ENCODE assay signal across 17 cellular contexts in the genomic region with DNA sequence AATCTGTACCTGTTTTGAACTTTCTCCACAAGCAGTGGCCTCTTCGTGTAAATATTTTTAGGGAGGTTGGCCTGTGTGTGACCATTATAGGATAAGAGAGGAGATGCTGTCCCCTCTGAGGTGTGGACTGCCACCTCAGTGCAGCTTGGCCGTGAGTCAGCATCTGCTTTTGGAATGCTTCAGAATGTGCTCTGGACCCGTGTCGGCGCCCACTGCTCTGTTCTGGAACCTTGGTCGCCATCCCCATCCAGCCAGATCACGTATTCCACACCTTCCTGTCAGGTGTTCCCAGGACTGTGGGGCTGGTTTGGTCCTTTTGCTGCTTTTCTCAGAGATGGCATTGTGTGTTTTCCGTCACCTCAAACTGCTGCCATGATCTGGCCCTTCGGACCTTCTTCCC.
"Had no signal": no experiment of that assay in that cellular context is flagged by ENCODE, and none has a peak within 500 bp of the region (broad histone marks: within the 10 kb centered on the region; RNA-seq: fewer than 3 reads in every experiment).

No MANE protein-coding gene starts in this region.

- H3K27ac Mint-ChIP-seq: activated CD4-positive, alpha-beta memory T cell treated with anti-CD3 and anti-CD28 coated beads for 36 hours; activated naive CD8-positive, alpha-beta T cell treated with anti-CD3 and anti-CD28 coated beads for 36 hours; activated T-cell treated with anti-CD3 and anti-CD28 coated beads, Interleukin-2, amount 50 U/mL, for 72 hours had no signal

- H3K27ac ChIP-seq: psoas muscle, upper lobe of left lung had no signal

- H3K36me3 Mint-ChIP-seq: naive thymus-derived CD8-positive, alpha-beta T cell had no signal

- FAIRE-seq: endometrium had no signal

- ATAC-seq: activated T-cell treated with anti-CD3 and anti-CD28 coated beads, Interleukin-2, amount 50 U/mL, for 72 hours; esophagus mucosa; left colon; mucosa of descending colon; naive thymus-derived CD8-positive, alpha-beta T cell; psoas muscle; sciatic nerve had no signal

- H3K27me3 ChIP-seq: upper lobe of left lung had no signal

- H3K4me3 Mint-ChIP-seq: activated CD4-positive, alpha-beta memory T cell treated with anti-CD3 and anti-CD28 coated beads for 36 hours; activated naive CD8-positive, alpha-beta T cell treated with anti-CD3 and anti-CD28 coated beads for 36 hours; activated T-cell treated with anti-CD3 and anti-CD28 coated beads, Interleukin-2, amount 50 U/mL, for 72 hours; immature natural killer cell; naive thymus-derived CD8-positive, alpha-beta T cell had no signal

- H3K9me3 ChIP-seq: mucosa of descending colon, psoas muscle, upper lobe of left lung had no signal

- H3K9me3 Mint-ChIP-seq: activated CD4-positive, alpha-beta memory T cell treated with anti-CD3 and anti-CD28 coated beads for 36 hours; activated T-cell treated with anti-CD3 and anti-CD28 coated beads, Interleukin-2, amount 50 U/mL, for 72 hours; immature natural killer cell had no signal

- H3K36me3 ChIP-seq: upper lobe of left lung had no signal

- H3K27me3 Mint-ChIP-seq: activated CD4-positive, alpha-beta memory T cell treated with anti-CD3 and anti-CD28 coated beads for 36 hours; activated naive CD8-positive, alpha-beta T cell treated with anti-CD3 and anti-CD28 coated beads for 36 hours; naive thymus-derived CD8-positive, alpha-beta T cell had no signal

- DNase-seq: activated CD4-positive, alpha-beta memory T cell treated with anti-CD3 and anti-CD28 coated beads for 36 hours; activated CD4-positive, alpha-beta T cell treated with anti-CD3 and anti-CD28 coated beads for 1 hour; activated gamma-delta T cell treated with Interleukin-2 at 50 U/mL for 16 hours; activated naive CD8-positive, alpha-beta T cell treated with anti-CD3 and anti-CD28 coated beads for 36 hours; activated T-cell treated with anti-CD3 and anti-CD28 coated beads, Interleukin-2, amount 50 U/mL, for 72 hours; immature natural killer cell; left colon; mucosa of descending colon; naive thymus-derived CD8-positive, alpha-beta T cell; nucleus accumbens; psoas muscle; stimulated activated CD4-positive, alpha-beta T cell treated with anti-CD3 and anti-CD28 coated beads, Interleukin-2, amount 100 ng/mL, for 24 hours; stimulated activated naive CD4-positive, alpha-beta T cell treated with Interleukin-2 at 50 U/mL for 16 hours; upper lobe of left lung had no signal

- H3K4me3 ChIP-seq: mucosa of descending colon, psoas muscle, upper lobe of left lung had no signal
